38 cellular contexts compared by ENCODE assay signal in the genomic region with DNA sequence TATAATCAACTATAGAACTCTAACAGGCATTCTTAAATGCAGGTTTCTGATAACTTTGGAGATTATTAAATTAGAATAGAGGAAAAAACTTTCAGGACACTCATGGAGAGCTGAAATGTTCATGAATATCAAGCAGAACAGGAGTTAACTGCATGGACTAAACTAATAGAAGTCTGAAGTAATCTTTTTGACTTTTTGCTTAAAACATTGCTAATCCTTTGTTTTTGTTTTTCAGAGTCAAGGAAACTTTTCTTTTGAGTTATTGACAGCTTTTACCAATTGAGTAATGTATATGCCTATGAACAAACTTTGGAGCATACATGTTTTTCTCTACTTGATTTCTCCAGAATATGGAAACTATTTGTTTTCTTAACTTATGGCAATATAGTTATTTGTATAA.
"Had no signal": no experiment of that assay in that cellular context is flagged by ENCODE, and none has a peak within 500 bp of the region (broad histone marks: within the 10 kb centered on the region; RNA-seq: fewer than 3 reads in every experiment).

No MANE protein-coding gene starts in this region.

- H3K27ac Mint-ChIP-seq: activated naive CD4-positive, alpha-beta T cell treated with anti-CD3 and anti-CD28 coated beads for 36 hours; activated naive CD4-positive, alpha-beta T cell treated with anti-CD3 and anti-CD28 coated beads, Interleukin-2, amount 10 ng/mL, durations not matched to agents 7 days and 5 days; activated naive CD4-positive, alpha-beta T cell treated with anti-CD3 and anti-CD28 coated beads, Interleukin-2, amount 50 U/mL, for 24 hours; activated naive CD4-positive, alpha-beta T cell treated with anti-CD3 and anti-CD28 coated beads, Interleukin-2, amount 50 U/mL, for 72 hours; activated naive CD8-positive, alpha-beta T cell; activated naive CD8-positive, alpha-beta T cell treated with anti-CD3 and anti-CD28 coated beads for 36 hours; activated naive CD8-positive, alpha-beta T cell treated with anti-CD3 and anti-CD28 coated beads, Interleukin-2, amount 10 ng/mL, durations not matched to agents 7 days and 5 days; activated naive CD8-positive, alpha-beta T cell treated with anti-CD3 and anti-CD28 coated beads, Interleukin-2, amount 50 U/mL, for 24 hours; activated T-cell treated with anti-CD3 and anti-CD28 coated beads, Interleukin-2, amount 50 U/mL, for 24 hours; activated T-cell treated with anti-CD3 and anti-CD28 coated beads, Interleukin-2, amount 50 U/mL, for 72 hours; activated T-helper 1 cell treated with anti-CD3 and anti-CD28 coated beads, Interleukin-12 subunit alpha, Interleukin-12 subunit beta, Interleukin-2, Interleukin-4 antibody, amounts not matched to agents 30 ng/mL and 10 ng/mL and 1 ng/mL, durations not matched to agents 14 hours and 24 hours and 36 hours; activated T-helper 17 cell treated with anti-CD3 and anti-CD28 coated beads, Interleukin-2, amount 50 U/mL, for 72 hours; activated T-helper 2 cell treated with anti-CD3 and anti-CD28 coated beads, Interferon-gamma antibody, Interleukin-2, Interleukin-4, amounts not matched to agents 10 μg/mL and 5 μg/mL and 100 μg/mL, durations not matched to agents 14 hours and 24 hours and 36 hours; brain had no signal

- H3K4me3 Mint-ChIP-seq: activated naive CD4-positive, alpha-beta T cell treated with anti-CD3 and anti-CD28 coated beads for 36 hours; activated naive CD4-positive, alpha-beta T cell treated with anti-CD3 and anti-CD28 coated beads, Interleukin-2, amount 10 ng/mL, durations not matched to agents 7 days and 5 days; activated naive CD4-positive, alpha-beta T cell treated with anti-CD3 and anti-CD28 coated beads, Interleukin-2, amount 50 U/mL, for 24 hours; activated naive CD8-positive, alpha-beta T cell; activated naive CD8-positive, alpha-beta T cell treated with anti-CD3 and anti-CD28 coated beads for 36 hours; activated naive CD8-positive, alpha-beta T cell treated with anti-CD3 and anti-CD28 coated beads, Interleukin-2, amount 10 ng/mL, durations not matched to agents 7 days and 5 days; activated naive CD8-positive, alpha-beta T cell treated with anti-CD3 and anti-CD28 coated beads, Interleukin-2, amount 50 U/mL, for 24 hours; activated T-cell treated with anti-CD3 and anti-CD28 coated beads, Interleukin-2, amount 50 U/mL, for 24 hours; activated T-cell treated with anti-CD3 and anti-CD28 coated beads, Interleukin-2, amount 50 U/mL, for 4 hours; activated T-cell treated with anti-CD3 and anti-CD28 coated beads, Interleukin-2, amount 50 U/mL, for 72 hours; activated T-helper 1 cell treated with anti-CD3 and anti-CD28 coated beads, Interleukin-12 subunit alpha, Interleukin-12 subunit beta, Interleukin-2, Interleukin-4 antibody, amounts not matched to agents 30 ng/mL and 10 ng/mL and 1 ng/mL, durations not matched to agents 14 hours and 24 hours and 36 hours; activated T-helper 17 cell treated with anti-CD3 and anti-CD28 coated beads, Interleukin-2, amount 50 U/mL, for 72 hours; brain; central memory CD8-positive, alpha-beta T cell had no signal

- H3K36me3 Mint-ChIP-seq: activated naive CD4-positive, alpha-beta T cell treated with anti-CD3 and anti-CD28 coated beads, Interleukin-2, amount 10 ng/mL, durations not matched to agents 7 days and 5 days; activated naive CD4-positive, alpha-beta T cell treated with anti-CD3 and anti-CD28 coated beads, Interleukin-2, amount 50 U/mL, for 24 hours; activated naive CD8-positive, alpha-beta T cell; brain had no signal

- H3K27me3 Mint-ChIP-seq: activated naive CD4-positive, alpha-beta T cell treated with anti-CD3 and anti-CD28 coated beads, Interleukin-2, amount 10 ng/mL, durations not matched to agents 7 days and 5 days; activated naive CD4-positive, alpha-beta T cell treated with anti-CD3 and anti-CD28 coated beads, Interleukin-2, amount 50 U/mL, for 24 hours; activated naive CD8-positive, alpha-beta T cell; activated naive CD8-positive, alpha-beta T cell treated with anti-CD3 and anti-CD28 coated beads for 36 hours; activated naive CD8-positive, alpha-beta T cell treated with anti-CD3 and anti-CD28 coated beads, Interleukin-2, amount 10 ng/mL, durations not matched to agents 7 days and 5 days; activated T-cell treated with anti-CD3 and anti-CD28 coated beads, Interleukin-2, amount 50 U/mL, for 24 hours; activated T-helper 17 cell treated with anti-CD3 and anti-CD28 coated beads, Interleukin-2, amount 50 U/mL, for 72 hours; brain had no signal

- H3K4me3 ChIP-seq: adrenal gland, ascending aorta, body of pancreas, breast epithelium, cardiac muscle cell had no signal

- H3K27me3 ChIP-seq: adrenal gland, ascending aorta, body of pancreas, brain microvascular endothelial cell, breast epithelium, cardiac muscle cell had no signal

- H3K4me1 Mint-ChIP-seq: activated naive CD4-positive, alpha-beta T cell treated with anti-CD3 and anti-CD28 coated beads, Interleukin-2, amount 10 ng/mL, durations not matched to agents 7 days and 5 days; activated naive CD4-positive, alpha-beta T cell treated with anti-CD3 and anti-CD28 coated beads, Interleukin-2, amount 50 U/mL, for 24 hours; activated naive CD8-positive, alpha-beta T cell treated with anti-CD3 and anti-CD28 coated beads, Interleukin-2, amount 10 ng/mL, durations not matched to agents 7 days and 5 days; activated naive CD8-positive, alpha-beta T cell treated with anti-CD3 and anti-CD28 coated beads, Interleukin-2, amount 50 U/mL, for 24 hours; activated T-helper 17 cell treated with anti-CD3 and anti-CD28 coated beads, Interleukin-2, amount 50 U/mL, for 72 hours; brain; central memory CD8-positive, alpha-beta T cell had no signal

- H3K36me3 ChIP-seq: adrenal gland, ascending aorta, brain microvascular endothelial cell, breast epithelium, cardiac muscle cell had no signal

- ATAC-seq: activated naive CD4-positive, alpha-beta T cell treated with anti-CD3 and anti-CD28 coated beads, Interleukin-2, amount 50 U/mL, for 72 hours; activated naive CD8-positive, alpha-beta T cell treated with anti-CD3 and anti-CD28 coated beads, Interleukin-2, amount 50 U/mL, for 24 hours; activated T-cell treated with anti-CD3 and anti-CD28 coated beads, Interleukin-2, amount 50 U/mL, for 4 hours; activated T-cell treated with anti-CD3 and anti-CD28 coated beads, Interleukin-2, amount 50 U/mL, for 72 hours; activated T-helper 17 cell treated with anti-CD3 and anti-CD28 coated beads, Interleukin-2, amount 50 U/mL, for 72 hours; body of pancreas had no signal

- DNase-seq: activated effector memory CD4-positive, alpha-beta T cell treated with anti-CD3 and anti-CD28 coated beads, Interleukin-2, amount 50 U/mL, for 16 hours; activated effector memory CD4-positive, alpha-beta T cell treated with Interleukin-2 at 50 U/mL for 16 hours; activated gamma-delta T cell; activated gamma-delta T cell treated with Interleukin-2 at 50 U/mL for 16 hours; activated naive CD4-positive, alpha-beta T cell; activated naive CD4-positive, alpha-beta T cell treated with anti-CD3 and anti-CD28 coated beads for 36 hours; activated naive CD4-positive, alpha-beta T cell treated with anti-CD3 and anti-CD28 coated beads, Interleukin-2, amount 10 ng/mL, durations not matched to agents 7 days and 5 days; activated naive CD4-positive, alpha-beta T cell treated with anti-CD3 and anti-CD28 coated beads, Interleukin-2, amount 50 U/mL, for 16 hours; activated naive CD4-positive, alpha-beta T cell treated with Interleukin-2 at 50 U/mL for 16 hours; activated naive CD8-positive, alpha-beta T cell treated with anti-CD3 and anti-CD28 coated beads for 36 hours; activated naive CD8-positive, alpha-beta T cell treated with anti-CD3 and anti-CD28 coated beads, Interleukin-2, amount 10 ng/mL, durations not matched to agents 7 days and 5 days; activated naive CD8-positive, alpha-beta T cell treated with anti-CD3 and anti-CD28 coated beads, Interleukin-2, amount 50 U/mL, for 24 hours; activated T-cell treated with anti-CD3 and anti-CD28 coated beads, Interleukin-2, amount 50 U/mL, for 1 hour; activated T-cell treated with anti-CD3 and anti-CD28 coated beads, Interleukin-2, amount 50 U/mL, for 24 hours; activated T-cell treated with anti-CD3 and anti-CD28 coated beads, Interleukin-2, amount 50 U/mL, for 4 hours; activated T-cell treated with anti-CD3 and anti-CD28 coated beads, Interleukin-2, amount 50 U/mL, for 48 hours; activated T-cell treated with anti-CD3 and anti-CD28 coated beads, Interleukin-2, amount 50 U/mL, for 72 hours; adrenal gland; amniotic stem cell; amygdala; anterior cingulate cortex; aorta; body of pancreas; brain microvascular endothelial cell; caudate nucleus; central memory CD4-positive, alpha-beta T cell; cerebellar nuclear complex had no signal

- H3K4me1 ChIP-seq: adrenal gland, ascending aorta, body of pancreas, breast epithelium had no signal

- H3K27ac ChIP-seq: adrenal gland, ascending aorta, body of pancreas, brain microvascular endothelial cell, breast epithelium, cardiac muscle cell had no signal

- H3K9me3 Mint-ChIP-seq: activated naive CD4-positive, alpha-beta T cell treated with anti-CD3 and anti-CD28 coated beads, Interleukin-2, amount 50 U/mL, for 24 hours; activated naive CD8-positive, alpha-beta T cell treated with anti-CD3 and anti-CD28 coated beads, Interleukin-2, amount 50 U/mL, for 24 hours; activated T-cell treated with anti-CD3 and anti-CD28 coated beads, Interleukin-2, amount 50 U/mL, for 4 hours; activated T-helper 17 cell treated with anti-CD3 and anti-CD28 coated beads, Interleukin-2, amount 50 U/mL, for 72 hours; central memory CD8-positive, alpha-beta T cell had no signal

- H3K9me3 ChIP-seq: ascending aorta, body of pancreas, breast epithelium had no signal
